Comparison of ENCODE assay signal across 1 cellular context in the genomic region with DNA sequence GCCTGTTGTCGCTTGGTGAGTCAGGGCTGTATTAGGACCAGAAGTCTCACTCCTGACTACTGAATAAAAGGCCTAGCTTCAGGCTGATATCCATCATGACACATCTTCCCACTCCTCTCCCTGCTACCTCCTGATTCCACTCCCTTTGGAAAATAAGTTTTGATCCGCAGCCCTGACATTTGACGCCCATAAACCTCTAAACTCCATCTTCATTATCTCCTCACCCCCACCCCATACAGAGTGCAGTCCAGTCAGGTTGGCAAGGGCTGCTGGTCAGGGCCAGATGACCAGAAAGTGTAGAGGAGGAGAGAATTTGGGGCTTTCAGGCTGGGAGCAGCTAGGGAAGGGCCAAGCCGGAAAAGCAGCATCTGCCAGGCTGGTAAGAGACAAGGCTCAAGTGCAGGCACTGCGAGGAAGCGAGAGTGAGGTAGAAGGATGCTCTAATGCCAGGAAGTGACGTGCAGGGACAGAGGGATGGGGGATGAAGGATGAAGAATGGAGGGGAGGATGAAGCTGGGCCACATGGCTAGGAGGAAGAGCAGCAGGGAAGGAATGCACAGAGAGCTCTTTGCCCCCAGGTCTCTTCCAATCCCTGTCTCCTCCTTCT.
A peak's percentile ranks its signal among the peaks of the same experiment; 100 is the strongest.
TF ChIP-seq lines count a peak whose summit lies in the region.

No MANE protein-coding gene starts in this region.

TF ChIP-seq in HepG2, 621 proteins besides CTCF, POLR2A, EP300 and RAD21:
- TF ChIP-seq STAG1 (CRISPR knock-in tag; IDR thresholded peaks at IDR 0.05): no peak
- TF ChIP-seq NBN (conservative IDR thresholded peaks at IDR 0.05): 0 out of 2 replicates have a peak, but pooled peaks have one; percentile 8
- TF ChIP-seq, protein P1, sequence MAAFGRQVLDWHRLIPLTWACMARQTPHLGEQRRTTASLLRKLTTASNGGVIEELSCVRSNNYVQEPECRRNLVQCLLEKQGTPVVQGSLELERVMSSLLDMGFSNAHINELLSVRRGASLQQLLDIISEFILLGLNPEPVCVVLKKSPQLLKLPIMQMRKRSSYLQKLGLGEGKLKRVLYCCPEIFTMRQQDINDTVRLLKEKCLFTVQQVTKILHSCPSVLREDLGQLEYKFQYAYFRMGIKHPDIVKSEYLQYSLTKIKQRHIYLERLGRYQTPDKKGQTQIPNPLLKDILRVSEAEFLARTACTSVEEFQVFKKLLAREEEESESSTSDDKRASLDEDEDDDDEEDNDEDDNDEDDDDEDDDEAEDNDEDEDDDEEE (CRISPR knock-in tag; IDR thresholded peaks at IDR 0.05): 0 out of 2 replicates have a peak, but pooled peaks have one; percentile 33
- TF ChIP-seq KLF13 (CRISPR knock-in tag; IDR thresholded peaks at IDR 0.05): no peak
- no peak; the same call in 1 of the 2 replicates for TF ChIP-seq ZNF225 (CRISPR knock-in tag; IDR thresholded peaks at IDR 0.05)
- TF ChIP-seq HNF1B (CRISPR knock-in tag; IDR thresholded peaks at IDR 0.05): peak; percentile 57; the same call in 1 of the 2 replicates
- TF ChIP-seq GATAD1 (CRISPR knock-in tag; IDR thresholded peaks at IDR 0.05): 0 out of 2 replicates have a peak, but pooled peaks have one; percentile 8
- no peak for TF ChIP-seq ZNF703 (CRISPR knock-in tag; IDR thresholded peaks at IDR 0.05; ENCODE audit: borderline replicate concordance)
- no peak for TF ChIP-seq SP4 (CRISPR knock-in tag; IDR thresholded peaks at IDR 0.05)
- TF ChIP-seq ZNF501 (CRISPR knock-in tag; IDR thresholded peaks at IDR 0.05): peak; percentile 70
- no peak for TF ChIP-seq CEBPG (CRISPR knock-in tag; IDR thresholded peaks at IDR 0.05)
- no peak for TF ChIP-seq HNRNPK (IDR thresholded peaks at IDR 0.05; ENCODE audit: low read depth, low read length, poor library complexity, severe bottlenecking)
- TF ChIP-seq ZNF768 (CRISPR knock-in tag; IDR thresholded peaks at IDR 0.05): 0 out of 2 replicates have a peak, but pooled peaks have one; percentile 19
- TF ChIP-seq UBTF (CRISPR knock-in tag; IDR thresholded peaks at IDR 0.05): no peak
- no peak for TF ChIP-seq TBL1XR1 (IDR thresholded peaks at IDR 0.05; ENCODE audit: borderline replicate concordance, low read length, partially characterized antibody)
- no peak for TF ChIP-seq ZNF136 (CRISPR knock-in tag; IDR thresholded peaks at IDR 0.05; ENCODE audit: low read depth)
- TF ChIP-seq ZNF790 (CRISPR knock-in tag; IDR thresholded peaks at IDR 0.05; ENCODE audit: borderline replicate concordance): no peak; the same call in 1 of the 2 replicates
- no peak for TF ChIP-seq RFXAP (CRISPR knock-in tag; IDR thresholded peaks at IDR 0.05; ENCODE audit: borderline replicate concordance)
- no peak for TF ChIP-seq SKI (IDR thresholded peaks at IDR 0.05; ENCODE audit: partially characterized antibody)
- TF ChIP-seq CEBPZ (IDR thresholded peaks at IDR 0.05; ENCODE audit: low read length): no peak
- no peak for TF ChIP-seq SIX4 (CRISPR knock-in tag; IDR thresholded peaks at IDR 0.05)
